ENCODE assay signal across 15 cellular contexts in the genomic region with DNA sequence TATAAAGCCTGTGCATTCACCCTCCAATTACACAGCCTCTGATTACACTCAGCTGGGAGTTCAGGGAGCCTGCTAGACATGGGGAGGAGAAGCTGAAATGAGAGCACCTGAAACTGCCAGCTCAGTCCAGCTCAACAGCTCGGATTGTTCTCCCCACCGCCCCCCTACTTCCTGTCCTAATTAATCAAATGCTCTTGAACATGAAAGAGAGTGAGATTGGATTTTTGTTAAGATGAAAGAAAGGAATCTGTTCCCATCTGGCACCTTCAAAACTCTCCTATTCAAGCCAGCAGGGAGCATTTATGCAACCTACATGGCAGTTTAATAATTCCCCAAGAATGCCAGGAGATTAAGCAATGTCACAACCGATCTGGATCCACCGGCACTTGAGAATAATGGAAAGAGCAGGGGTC.
A peak's percentile ranks its signal among the peaks of the same experiment; 100 is the strongest.
DNase-seq lines count a peak whose midpoint lies in the region; ATAC-seq, FAIRE-seq and TF ChIP-seq lines count a peak whose summit lies in the region.
"Had no signal": no experiment of that assay in that cellular context is flagged by ENCODE, and none has a peak within 500 bp of the region (broad histone marks: within the 10 kb centered on the region; RNA-seq: fewer than 3 reads in every experiment).

No MANE protein-coding gene starts in this region.

- peak overlapping the region; percentile 48 for H2AFZ ChIP-seq in KMS-11 (ENCODE audit: low read depth)

- H3K27me3 ChIP-seq in KMS-11 (ENCODE audit: insufficient read depth, low read depth): no peaks in the 10 kb centered on the region
- H3K27me3 ChIP-seq in Panc1 (ENCODE audit: control insufficient read depth, insufficient read depth, low read length): no peaks in the 10 kb centered on the region

- ATAC-seq in GM18511 (IDR thresholded peaks at IDR 0.05; ENCODE audit: unreplicated experiment) (peak; percentile 29), Panc1 (0 out of 2 replicates have a peak, but pooled peaks have one; percentile 43), HG03196 (IDR thresholded peaks at IDR 0.05; ENCODE audit: unreplicated experiment) (no peak)
- ATAC-seq: CD8-positive, alpha-beta T cell; sciatic nerve had no signal

- H3K4me1 ChIP-seq in KMS-11 (ENCODE audit: low read depth, poor library complexity, severe bottlenecking): peaks cover 91% of the 10 kb centered on the region
- H3K4me1 ChIP-seq in Panc1 (ENCODE audit: control insufficient read depth, insufficient read depth, low read length): no peaks in the 10 kb centered on the region

- H3K27ac Mint-ChIP-seq in nephron: peak overlapping the region; percentile 39 to 94 (median 69)
- H3K27ac Mint-ChIP-seq: activated naive CD8-positive, alpha-beta T cell; CD8-positive, alpha-beta T cell had no signal

- no peak for FAIRE-seq in GM12892 (lab: Jason Lieb, UNC)
- FAIRE-seq: TTC549 had no signal

- no peak for DNase-seq in Panc1 (ENCODE audit: low read depth, low spot score)
- DNase-seq in GM12892 (ENCODE audit: insufficient read length): no peak
- no peak for DNase-seq in pons (ENCODE audit: low spot score)
- DNase-seq in NCI-H2029 (lab: John Stamatoyannopoulos, UW): no peak
- DNase-seq: CD8-positive, alpha-beta T cell; H7; SHP77 treated with DMSO at 0.1 percent for 48 hours had no signal

- peak overlapping the region; percentile 69 for H3K27ac ChIP-seq in KMS-11
- H3K27ac ChIP-seq in Panc1 (ENCODE audit: low read length): peak overlapping the region; percentile 1; the same call in 1 of the 2 replicates
- H3K27ac ChIP-seq: coronary artery had no signal

- BruUV-seq in Panc1 (replicated peaks; lab: Mats Ljungman, UMichigan): no TSS peak

- no peaks in the 10 kb centered on the region for H3K79me2 ChIP-seq in KMS-11 (ENCODE audit: insufficient read depth, low read depth)

- in situ Hi-C loops in Panc1 (cut with HindIII; ENCODE audit: low pct_unique_long_range_greater_than_20kb, low sequenced_read_pairs): no loop called here

- H3K27me3 Mint-ChIP-seq in nephron (ENCODE audit: low read depth): no peaks in the 10 kb centered on the region

- H3K36me3 ChIP-seq in KMS-11 (ENCODE audit: insufficient read depth) (no peaks in the 10 kb centered on the region), Panc1 (ENCODE audit: control insufficient read depth, insufficient read depth, low read length) (no peaks in the 10 kb centered on the region)

- H3K9me3 ChIP-seq in Panc1 (ENCODE audit: control insufficient read depth, insufficient read depth, low read depth, low read length): no peaks in the 10 kb centered on the region

- H3K36me3 Mint-ChIP-seq in nephron (ENCODE audit: low read depth): no peaks in the 10 kb centered on the region
- H3K36me3 Mint-ChIP-seq: activated naive CD8-positive, alpha-beta T cell; CD8-positive, alpha-beta T cell had no signal

- no peak overlapping the region for H3K4me3 ChIP-seq in KMS-11 (IDR thresholded peaks at IDR 0.05; ENCODE audit: insufficient read depth, low read depth, low read length)
- no peak overlapping the region for H3K4me3 ChIP-seq in Panc1 (ENCODE audit: low read depth in 2 of 2, low read length in 2 of 2)
- H3K4me3 ChIP-seq: coronary artery had no signal

- TF ChIP-seq POLR2A in GM12892 (IDR thresholded peaks at IDR 0.05; ENCODE audit: low read depth, low read length): no peak

- POLR2A ChIA-PET in Panc1 (lab: Charles Lee): no interaction called here

- H3K4me1 Mint-ChIP-seq in nephron: no peaks in the 10 kb centered on the region

- intact Hi-C loops in Panc1 (cut with micrococcal nuclease; ENCODE audit: unreplicated experiment): no loop called here

- H3K4me2 ChIP-seq in KMS-11: peak overlapping the region; percentile 96

- H3K9me3 Mint-ChIP-seq in nephron: no peaks in the 10 kb centered on the region
- H3K9me3 Mint-ChIP-seq: CD8-positive, alpha-beta T cell had no signal

- TF ChIP-seq CTCF in KMS-11 (conservative IDR thresholded peaks at IDR 0.05; ENCODE audit: low read depth, low read length) (no peak; the same call in 1 of the 2 replicates), Panc1 (IDR thresholded peaks at IDR 0.05) (no peak), nephron (IDR thresholded peaks at IDR 0.05; ENCODE audit: unreplicated experiment in 3 of 3) (no peak)

- no peaks in the 10 kb centered on the region for H4K20me1 ChIP-seq in KMS-11 (ENCODE audit: insufficient read depth)

- peak overlapping the region; percentile 43; the same call in 1 of the 2 replicates for H3K9ac ChIP-seq in KMS-11

- H3K4me3 Mint-ChIP-seq in nephron: peak overlapping the region in 1 of 3 experiments; percentile 25
- H3K4me3 Mint-ChIP-seq: activated naive CD8-positive, alpha-beta T cell; CD8-positive, alpha-beta T cell had no signal

- CTCF ChIA-PET in Panc1 (lab: Charles Lee): no interaction called here
